8 cellular contexts compared by ENCODE assay signal in genomic region chr18:68623342-68623741, GRCh38.
DNase-seq lines count a peak whose midpoint lies in the region; ATAC-seq and TF ChIP-seq lines count a peak whose summit lies in the region.

No MANE protein-coding gene starts in this region.

- no peaks in the 10 kb centered on the region for H3K9me3 ChIP-seq in CD8-positive, alpha-beta T cell (ENCODE audit: low read length)
- H3K9me3 ChIP-seq in PC-9 (ENCODE audit: insufficient read depth, low read depth) (no peaks in the 10 kb centered on the region), mammary epithelial cell (replicated peaks; ENCODE audit: insufficient read depth, low read length) (no peaks in the 10 kb centered on the region), left lung (no peaks in the 10 kb centered on the region), upper lobe of left lung (no peaks in the 10 kb centered on the region)

- no peaks in the 10 kb centered on the region for H3K9me3 Mint-ChIP-seq in CD8-positive, alpha-beta T cell

- no peak overlapping the region for H3K4me3 Mint-ChIP-seq in CD8-positive, alpha-beta T cell

- ATAC-seq in CD8-positive, alpha-beta T cell, result no peak
- ATAC-seq in GM18909 (IDR thresholded peaks at IDR 0.05; ENCODE audit: poor library complexity, unreplicated experiment) (peak; percentile 54), left lung (peak; percentile 70), upper lobe of left lung (ENCODE audit: low FRiP score in 2 of 2) (peak in 1 of 2 donors; percentile 61)
- no peak for ATAC-seq in activated CD4-positive, CD25-positive, alpha-beta regulatory T cell treated with anti-CD3 and anti-CD28 coated beads, Interleukin-2, amount 50 U/mL, for 24 hours

- dilution Hi-C loops in mammary epithelial cell (cut with HindIII; ENCODE audit: low sequenced_read_pairs), result no loop called here

- TF ChIP-seq CTCF in CD8-positive, alpha-beta T cell (IDR thresholded peaks at IDR 0.05), result peak; percentile 20
- peak; percentile 79 for TF ChIP-seq CTCF in KMS-11 (conservative IDR thresholded peaks at IDR 0.05; ENCODE audit: low read depth, low read length)
- peak; percentile 77 for TF ChIP-seq CTCF in PC-9 (conservative IDR thresholded peaks at IDR 0.05)
- TF ChIP-seq CTCF in mammary epithelial cell (conservative IDR thresholded peaks at IDR 0.05 in 1 of 2, IDR thresholded peaks at IDR 0.05 in 1 of 2; ENCODE audit: extremely low read depth in 1 of 2, insufficient read depth in 1 of 2, low read depth in 1 of 2, low read length in 2 of 2), result peak; percentile 81 to 89
- peak; percentile 40 to 52 for TF ChIP-seq CTCF in left lung (IDR thresholded peaks at IDR 0.05)
- TF ChIP-seq CTCF in upper lobe of left lung (IDR thresholded peaks at IDR 0.05), result peak in 5 of 6 experiments; percentile 25 to 42 (median 35)

- H4K20me1 ChIP-seq in KMS-11 (ENCODE audit: insufficient read depth), result no peaks in the 10 kb centered on the region
- H4K20me1 ChIP-seq in PC-9 (ENCODE audit: insufficient read depth), result no peaks in the 10 kb centered on the region
- H4K20me1 ChIP-seq in mammary epithelial cell (ENCODE audit: insufficient read depth, low read length), result no peaks in the 10 kb centered on the region

- intact Hi-C loops in CD8-positive, alpha-beta T cell (cut with DNase I, micrococcal nuclease), result loop anchor here (1.0 to 2.0 kb wide), 3 partner anchors 1107 to 1407 kb away; partner anchors contain the start of gene DSEL (in 1 of the 2)
- intact Hi-C loops in PC-9 (cut with micrococcal nuclease; ENCODE audit: unreplicated experiment) (loop anchor here (1.0 kb wide), 1 partner anchor 1107 kb away; the partner anchor contains the start of gene DSEL), mammary epithelial cell (cut with micrococcal nuclease) (loop anchor here (1.0 to 10.0 kb wide), 5 partner anchors 199 to 1406 kb away; partner anchors contain the start of gene DSEL), left lung (cut with DNase I) (no loop called here)

- H3K4me3 ChIP-seq in CD8-positive, alpha-beta T cell (ENCODE audit: low read depth, low read length), result no peak overlapping the region
- H3K4me3 ChIP-seq in KMS-11 (IDR thresholded peaks at IDR 0.05; ENCODE audit: insufficient read depth, low read depth, low read length) (no peak overlapping the region), PC-9 (no peak overlapping the region), mammary epithelial cell (replicated peaks in 1 of 3; ENCODE audit: insufficient read depth in 1 of 3, low read depth in 2 of 3, low read length in 3 of 3) (no peak overlapping the region), left lung (no peak overlapping the region), upper lobe of left lung (no peak overlapping the region)

- H3K9me2 ChIP-seq in PC-9 (ENCODE audit: insufficient read depth), result no peaks in the 10 kb centered on the region

- peak in 2 of 7 experiments; percentile 19 to 50 for DNase-seq in CD8-positive, alpha-beta T cell
- peak in 1 of 2 experiments; percentile 26 for DNase-seq in PC-9
- peak; percentile 45 for DNase-seq in mammary epithelial cell
- no peak for DNase-seq in left lung
- DNase-seq in upper lobe of left lung, result no peak

- H3K4me2 ChIP-seq in KMS-11 (no peak overlapping the region), PC-9 (no peak overlapping the region), mammary epithelial cell (ENCODE audit: insufficient read depth, low read depth, low read length) (no peak overlapping the region)

- 6% methylated on average over 2 of the region's 3 CpGs for WGBS in mammary epithelial cell (ENCODE audit: low coverage, missing lambda C conversion rate)
- WGBS in upper lobe of left lung, 2 donors, result 1 to 2% methylated on average over 2 to 3 of the region's 3 CpGs

- no peak for TF ChIP-seq EP300 in upper lobe of left lung (IDR thresholded peaks at IDR 0.05)

- no peaks in the 10 kb centered on the region for H3K4me1 ChIP-seq in CD8-positive, alpha-beta T cell (ENCODE audit: insufficient read depth, low read length)
- peaks cover 5% of the 10 kb centered on the region for H3K4me1 ChIP-seq in KMS-11 (ENCODE audit: low read depth, poor library complexity, severe bottlenecking)
- no peaks in the 10 kb centered on the region for H3K4me1 ChIP-seq in PC-9 (replicated peaks; ENCODE audit: insufficient read depth)
- H3K4me1 ChIP-seq in mammary epithelial cell (ENCODE audit: insufficient read depth, low read length), result no peaks in the 10 kb centered on the region
- no peaks in the 10 kb centered on the region for H3K4me1 ChIP-seq in left lung
- H3K4me1 ChIP-seq in upper lobe of left lung, result no peaks in the 10 kb centered on the region

- peaks cover 8% of the 10 kb centered on the region for H3K27me3 Mint-ChIP-seq in CD8-positive, alpha-beta T cell (ENCODE audit: low read depth)

- BruUV-seq in PC-9 (replicated peaks; lab: Mats Ljungman, UMichigan), result no TSS peak
- no TSS peak for BruUV-seq in mammary epithelial cell (replicated peaks; lab: Mats Ljungman, UMichigan)

- no peak overlapping the region for H3K27ac ChIP-seq in CD8-positive, alpha-beta T cell (ENCODE audit: low read depth, low read length)
- no peak overlapping the region for H3K27ac ChIP-seq in KMS-11
- H3K27ac ChIP-seq in PC-9, result no peak overlapping the region
- no peak overlapping the region for H3K27ac ChIP-seq in mammary epithelial cell (ENCODE audit: insufficient read depth, low read depth, low read length)
- no peak overlapping the region for H3K27ac ChIP-seq in left lung
- H3K27ac ChIP-seq in upper lobe of left lung, result no peak overlapping the region

- no peak overlapping the region for H3K27ac Mint-ChIP-seq in CD8-positive, alpha-beta T cell

- H3F3A ChIP-seq in PC-9 (ENCODE audit: insufficient read depth, low read depth), result no peaks in the 10 kb centered on the region

- H3K79me2 ChIP-seq in KMS-11 (ENCODE audit: insufficient read depth, low read depth), result no peaks in the 10 kb centered on the region
- no peaks in the 10 kb centered on the region for H3K79me2 ChIP-seq in PC-9 (ENCODE audit: low read depth)
- H3K79me2 ChIP-seq in mammary epithelial cell (ENCODE audit: insufficient read depth, low read length), result no peaks in the 10 kb centered on the region

- no peak overlapping the region for H2AFZ ChIP-seq in KMS-11 (ENCODE audit: low read depth)
- no peak overlapping the region for H2AFZ ChIP-seq in PC-9
- no peak overlapping the region for H2AFZ ChIP-seq in mammary epithelial cell (ENCODE audit: low read depth, low read length)

- no peaks in the 10 kb centered on the region for H3K36me3 ChIP-seq in CD8-positive, alpha-beta T cell (ENCODE audit: insufficient read depth, low read length)
- H3K36me3 ChIP-seq in KMS-11 (ENCODE audit: insufficient read depth) (no peaks in the 10 kb centered on the region), PC-9 (ENCODE audit: low read depth) (no peaks in the 10 kb centered on the region), mammary epithelial cell (ENCODE audit: insufficient read depth, low read length) (no peaks in the 10 kb centered on the region), left lung (no peaks in the 10 kb centered on the region), upper lobe of left lung (no peaks in the 10 kb centered on the region)

- POLR2A ChIA-PET in CD8-positive, alpha-beta T cell (lab: Charles Lee), result no interaction called here
- POLR2A ChIA-PET in PC-9 (lab: Charles Lee; ENCODE audit: unreplicated experiment), result no interaction called here

- in situ Hi-C loops in mammary epithelial cell (cut with MboI; ENCODE audit: low sequenced_read_pairs in 2 of 2), result loop anchor here in 1 of 2 donors (10.0 kb wide), 1 partner anchor 1109 kb away; the partner anchor contains the start of gene DSEL

- no peaks in the 10 kb centered on the region for H3K27me3 ChIP-seq in CD8-positive, alpha-beta T cell (ENCODE audit: insufficient read depth, low read length)
- no peaks in the 10 kb centered on the region for H3K27me3 ChIP-seq in KMS-11 (ENCODE audit: insufficient read depth, low read depth)
- no peaks in the 10 kb centered on the region for H3K27me3 ChIP-seq in PC-9 (ENCODE audit: insufficient read depth, low read depth)
- no peaks in the 10 kb centered on the region for H3K27me3 ChIP-seq in mammary epithelial cell (ENCODE audit: insufficient read depth, low read length)
- no peaks in the 10 kb centered on the region for H3K27me3 ChIP-seq in left lung
- no peaks in the 10 kb centered on the region for H3K27me3 ChIP-seq in upper lobe of left lung

- CTCF ChIA-PET in CD8-positive, alpha-beta T cell (lab: Charles Lee), result no interaction called here
- CTCF ChIA-PET in PC-9 (lab: Charles Lee), result no interaction called here
- CTCF ChIA-PET in mammary epithelial cell (lab: Charles Lee; ENCODE audit: low non-redundant PET), result no interaction called here

- no peaks in the 10 kb centered on the region for H3K36me3 Mint-ChIP-seq in CD8-positive, alpha-beta T cell

- H3K4me1 Mint-ChIP-seq in CD8-positive, alpha-beta T cell (ENCODE audit: low read depth), result no peaks in the 10 kb centered on the region

- no peak for TF ChIP-seq POLR2A in upper lobe of left lung (IDR thresholded peaks at IDR 0.05)

- no peak overlapping the region for H3K9ac ChIP-seq in KMS-11
- H3K9ac ChIP-seq in mammary epithelial cell (ENCODE audit: insufficient read depth, low read length), result no peak overlapping the region

Comparison
In these comparisons a context has a peak if more than half of its experiments do, and no peak if none do; other contexts are left out.
1. ATAC-seq: peak in GM18909 (single experiment) and left lung (single experiment); none in CD8-positive, alpha-beta T cell (single experiment) and activated CD4-positive, CD25-positive, alpha-beta regulatory T cell treated with anti-CD3 and anti-CD28 coated beads, Interleukin-2, amount 50 U/mL, for 24 hours (0 of 2).
2. CTCF ChIP-seq: peak in every context shown above with its lines; median percentile 85 in mammary epithelial cell; 79 in KMS-11; 77 in PC-9; 46 in left lung; 35 in upper lobe of left lung; 20 in CD8-positive, alpha-beta T cell.
3. intact Hi-C loops: an anchor here in CD8-positive, alpha-beta T cell (1.0 to 2.0 kb wide), PC-9 (1.0 kb wide) and mammary epithelial cell (1.0 to 10.0 kb wide); none called in left lung.